In genomic region chr15:38028869-38029268, GRCh38 we compare ENCODE assay signal across 23 cellular contexts.
DNase-seq lines count a peak whose midpoint lies in the region; ATAC-seq and TF ChIP-seq lines count a peak whose summit lies in the region.
"Had no signal": no experiment of that assay in that cellular context is flagged by ENCODE, and none has a peak within 500 bp of the region (broad histone marks: within the 10 kb centered on the region; RNA-seq: fewer than 3 reads in every experiment).

No MANE protein-coding gene starts in this region.

- no peaks in the 10 kb centered on the region for H4K20me1 ChIP-seq in mammary epithelial cell (ENCODE audit: insufficient read depth, low read length)

- H3K36me3 ChIP-seq in RWPE2 (ENCODE audit: low read depth) (no peaks in the 10 kb centered on the region), mammary epithelial cell (ENCODE audit: insufficient read depth, low read length) (no peaks in the 10 kb centered on the region), vagina (no peaks in the 10 kb centered on the region)
- H3K36me3 ChIP-seq: breast epithelium, pancreas, right lobe of liver had no signal

- ATAC-seq in RWPE2 (ENCODE audit: low read depth) = peak; percentile 54
- ATAC-seq in HG03135 (IDR thresholded peaks at IDR 0.05; ENCODE audit: unreplicated experiment) = no peak
- ATAC-seq: activated T-helper 17 cell treated with anti-CD3 and anti-CD28 coated beads, Interleukin-2, amount 50 U/mL, for 72 hours; naive thymus-derived CD8-positive, alpha-beta T cell; right lobe of liver had no signal

- 95% methylated on average over 2 of the region's 2 CpGs for WGBS in mammary epithelial cell (ENCODE audit: low coverage, missing lambda C conversion rate)

- DNase-seq in CD1c-positive myeloid dendritic cell (ENCODE audit: extremely low spot score) = peak; percentile 47
- DNase-seq in RWPE2 (ENCODE audit: low spot score) = no peak
- peak; percentile 72 for DNase-seq in fibroblast of mammary gland (ENCODE audit: low read depth)
- DNase-seq in renal cortical epithelial cell (ENCODE audit: low read depth) = peak; percentile 13
- DNase-seq in mammary epithelial cell = no peak
- DNase-seq in vagina (ENCODE audit: extremely low spot score in 2 of 2) = no peak
- DNase-seq in islet precursor cell = no peak
- DNase-seq: activated CD4-positive, alpha-beta T cell treated with anti-CD3 and anti-CD28 coated beads, Interleukin-2, amount 10 ng/mL, durations not matched to agents 24 days and 14 days; activated naive CD8-positive, alpha-beta T cell treated with anti-CD3 and anti-CD28 coated beads, Interleukin-2, amount 10 ng/mL, durations not matched to agents 7 days and 5 days; Caco-2; dermis blood vessel endothelial cell; EL; naive thymus-derived CD8-positive, alpha-beta T cell; NCI-H1417 treated with DMSO at 0.1 percent for 48 hours; NCI-H2171 treated with DMSO at 0.1 percent for 48 hours; NCI-H748 treated with DMSO at 0.1 percent for 48 hours; pancreas; right lobe of liver; SIG-M5; testis had no signal

- no peaks in the 10 kb centered on the region for H3K9me3 ChIP-seq in RWPE2 (ENCODE audit: severe bottlenecking)
- H3K9me3 ChIP-seq in mammary epithelial cell (replicated peaks; ENCODE audit: insufficient read depth, low read length) = no peaks in the 10 kb centered on the region
- H3K9me3 ChIP-seq in vagina = no peaks in the 10 kb centered on the region
- H3K9me3 ChIP-seq: breast epithelium, Caco-2, pancreas, right lobe of liver, testis had no signal

- TF ChIP-seq CTCF in RWPE2 (IDR thresholded peaks at IDR 0.05; ENCODE audit: poor library complexity, severe bottlenecking) (peak; percentile 3), fibroblast of mammary gland (conservative IDR thresholded peaks at IDR 0.05; ENCODE audit: control insufficient read depth, insufficient read depth, low read depth, low read length) (peak; percentile 40), mammary epithelial cell (conservative IDR thresholded peaks at IDR 0.05 in 1 of 2, IDR thresholded peaks at IDR 0.05 in 1 of 2; ENCODE audit: extremely low read depth in 1 of 2, insufficient read depth in 1 of 2, low read depth in 1 of 2, low read length in 2 of 2) (no peak), vagina (IDR thresholded peaks at IDR 0.05) (no peak)

- H3K27me3 ChIP-seq in RWPE2 (ENCODE audit: insufficient read depth, poor library complexity, severe bottlenecking) (no peaks in the 10 kb centered on the region), mammary epithelial cell (ENCODE audit: insufficient read depth, low read length) (no peaks in the 10 kb centered on the region), vagina (no peaks in the 10 kb centered on the region)
- H3K27me3 ChIP-seq: breast epithelium, pancreas, right lobe of liver, testis had no signal

- no peak overlapping the region for H3K9ac ChIP-seq in mammary epithelial cell (ENCODE audit: insufficient read depth, low read length)

- CTCF ChIA-PET in mammary epithelial cell (lab: Charles Lee; ENCODE audit: low non-redundant PET) = no interaction called here

- BruUV-seq in mammary epithelial cell (replicated peaks; lab: Mats Ljungman, UMichigan) = no TSS peak

- H3K4me1 ChIP-seq in RWPE2 (ENCODE audit: insufficient read depth, poor library complexity, severe bottlenecking) (no peaks in the 10 kb centered on the region), mammary epithelial cell (ENCODE audit: insufficient read depth, low read length) (no peaks in the 10 kb centered on the region), vagina (no peaks in the 10 kb centered on the region)
- H3K4me1 ChIP-seq: breast epithelium, Caco-2, pancreas, right lobe of liver, testis had no signal

- no peak for TF ChIP-seq POLR2A in vagina (IDR thresholded peaks at IDR 0.05)

- no peak overlapping the region for H3K4me2 ChIP-seq in mammary epithelial cell (ENCODE audit: insufficient read depth, low read depth, low read length)

- H3K4me3 ChIP-seq in RWPE2 (ENCODE audit: severe bottlenecking) = no peak overlapping the region
- no peak overlapping the region for H3K4me3 ChIP-seq in fibroblast of mammary gland (ENCODE audit: control insufficient read depth, low read depth, low read length)
- no peak overlapping the region for H3K4me3 ChIP-seq in mammary epithelial cell (replicated peaks in 1 of 3; ENCODE audit: insufficient read depth in 1 of 3, low read depth in 2 of 3, low read length in 3 of 3)
- no peak overlapping the region for H3K4me3 ChIP-seq in vagina
- H3K4me3 ChIP-seq: breast epithelium, pancreas, right lobe of liver, testis had no signal

- dilution Hi-C loops in mammary epithelial cell (cut with HindIII; ENCODE audit: low sequenced_read_pairs) = no loop called here

- H3K27ac ChIP-seq in RWPE2 (ENCODE audit: poor library complexity, severe bottlenecking) (no peak overlapping the region), mammary epithelial cell (ENCODE audit: insufficient read depth, low read depth, low read length) (no peak overlapping the region), vagina (no peak overlapping the region)
- H3K27ac ChIP-seq: breast epithelium, pancreas, right lobe of liver, testis had no signal

- intact Hi-C loops in mammary epithelial cell (cut with micrococcal nuclease) (no loop called here), vagina (cut with DNase I) (no loop called here)

- H3K79me2 ChIP-seq in mammary epithelial cell (ENCODE audit: insufficient read depth, low read length) = no peaks in the 10 kb centered on the region

- H2AFZ ChIP-seq in mammary epithelial cell (ENCODE audit: low read depth, low read length) = no peak overlapping the region

- in situ Hi-C loops in mammary epithelial cell (cut with MboI; ENCODE audit: low sequenced_read_pairs in 2 of 2) = no loop called here

Comparison
In these comparisons a context has a peak if more than half of its experiments do, and no peak if none do; other contexts are left out.
1. DNase-seq: peak in CD1c-positive myeloid dendritic cell (single experiment), fibroblast of mammary gland (single experiment) and renal cortical epithelial cell (single experiment); none in RWPE2 (single experiment), mammary epithelial cell (single experiment), vagina (0 of 2) and islet precursor cell (single experiment).
2. CTCF ChIP-seq: peak in RWPE2 (single experiment) and fibroblast of mammary gland (single experiment); none in mammary epithelial cell (0 of 2) and vagina (0 of 3).